Comparison of ENCODE assay signal across 8 cellular contexts in genomic region chr10:21364196-21365114, GRCh38.
DNase-seq lines count a peak whose midpoint lies in the region; ATAC-seq and TF ChIP-seq lines count a peak whose summit lies in the region.

No MANE protein-coding gene starts in this region.

- TF ChIP-seq CTCF in cardiac fibroblast (IDR thresholded peaks at IDR 0.05; ENCODE audit: low read depth, low read length) (no peak), type B pancreatic cell (conservative IDR thresholded peaks at IDR 0.05) (no peak)

- intact Hi-C loops in activated CD4-positive, alpha-beta T cell treated with anti-CD3 and anti-CD28 coated beads for 36 hours (cut with DNase I, micrococcal nuclease), result no loop called here

- H3K4me3 Mint-ChIP-seq in type B pancreatic cell, result peak overlapping the region; percentile 72
- H3K4me3 Mint-ChIP-seq in activated CD4-positive, alpha-beta T cell treated with anti-CD3 and anti-CD28 coated beads for 36 hours, result no peak overlapping the region
- H3K4me3 Mint-ChIP-seq in activated naive CD8-positive, alpha-beta T cell treated with anti-CD3 and anti-CD28 coated beads, Interleukin-2, amount 50 U/mL, for 24 hours, result no peak overlapping the region

- ATAC-seq in activated CD4-positive, alpha-beta T cell treated with anti-CD3 and anti-CD28 coated beads for 36 hours, result no peak
- ATAC-seq in activated naive CD8-positive, alpha-beta T cell treated with anti-CD3 and anti-CD28 coated beads, Interleukin-2, amount 50 U/mL, for 24 hours, result no peak

- peaks cover 7% of the 10 kb centered on the region for H3K9me3 Mint-ChIP-seq in type B pancreatic cell
- no peaks in the 10 kb centered on the region for H3K9me3 Mint-ChIP-seq in activated CD4-positive, alpha-beta T cell treated with anti-CD3 and anti-CD28 coated beads for 36 hours (ENCODE audit: low read depth)
- H3K9me3 Mint-ChIP-seq in activated naive CD8-positive, alpha-beta T cell treated with anti-CD3 and anti-CD28 coated beads, Interleukin-2, amount 50 U/mL, for 24 hours, result no peaks in the 10 kb centered on the region

- no peaks in the 10 kb centered on the region for H3K9me3 ChIP-seq in HUES48 (ENCODE audit: control insufficient read depth, insufficient read depth, low read length)

- H3K36me3 ChIP-seq in HUES48 (ENCODE audit: control insufficient read depth, insufficient read depth, low read length), result no peaks in the 10 kb centered on the region

- H3K4me3 ChIP-seq in HUES48 (ENCODE audit: low read depth, low read length) (no peak overlapping the region; the same call in 1 of the 2 replicates), cardiac fibroblast (replicated peaks in 1 of 2; ENCODE audit: low read depth in 2 of 2, low read length in 2 of 2) (no peak overlapping the region)

- peak overlapping the region; percentile 91 for H3K27ac ChIP-seq in HUES48 (ENCODE audit: low read depth, low read length)

- H3K9ac ChIP-seq in HUES48 (ENCODE audit: low read depth, low read length), result no peak overlapping the region; the same call in 1 of the 2 replicates

- CTCF ChIA-PET in activated CD4-positive, alpha-beta T cell treated with anti-CD3 and anti-CD28 coated beads for 36 hours (lab: Charles Lee), result interaction anchor here (0.6 kb wide), 1 partner anchor 463 kb away, joined by 4 read pairs; no protein-coding TSS in a partner anchor

- POLR2A ChIA-PET in activated CD4-positive, alpha-beta T cell treated with anti-CD3 and anti-CD28 coated beads for 36 hours (lab: Charles Lee), result no interaction called here

- H3K36me3 Mint-ChIP-seq in type B pancreatic cell, result peaks cover 8% of the 10 kb centered on the region
- H3K36me3 Mint-ChIP-seq in activated CD4-positive, alpha-beta T cell treated with anti-CD3 and anti-CD28 coated beads for 36 hours (ENCODE audit: low read depth), result no peaks in the 10 kb centered on the region
- no peaks in the 10 kb centered on the region for H3K36me3 Mint-ChIP-seq in activated naive CD8-positive, alpha-beta T cell treated with anti-CD3 and anti-CD28 coated beads, Interleukin-2, amount 50 U/mL, for 24 hours (ENCODE audit: low read depth)

- H3K27me3 Mint-ChIP-seq in type B pancreatic cell, result no peaks in the 10 kb centered on the region
- H3K27me3 Mint-ChIP-seq in activated CD4-positive, alpha-beta T cell treated with anti-CD3 and anti-CD28 coated beads for 36 hours, result no peaks in the 10 kb centered on the region
- H3K27me3 Mint-ChIP-seq in activated naive CD8-positive, alpha-beta T cell treated with anti-CD3 and anti-CD28 coated beads, Interleukin-2, amount 50 U/mL, for 24 hours, result no peaks in the 10 kb centered on the region

- peak overlapping the region; percentile 95 for H3K27ac Mint-ChIP-seq in type B pancreatic cell
- H3K27ac Mint-ChIP-seq in activated CD4-positive, alpha-beta T cell treated with anti-CD3 and anti-CD28 coated beads for 36 hours, result no peak overlapping the region
- no peak overlapping the region for H3K27ac Mint-ChIP-seq in activated naive CD8-positive, alpha-beta T cell treated with anti-CD3 and anti-CD28 coated beads, Interleukin-2, amount 50 U/mL, for 24 hours

- peak; percentile 85 to 89 for DNase-seq in cardiac fibroblast (ENCODE audit: low read depth in 2 of 2)
- peak; percentile 93 for DNase-seq in kidney tubule cell (ENCODE audit: low spot score)
- no peak for DNase-seq in type B pancreatic cell (ENCODE audit: extremely low spot score, unreplicated experiment)
- DNase-seq in T-helper 1 cell, result no peak
- DNase-seq in activated CD4-positive, alpha-beta T cell treated with anti-CD3 and anti-CD28 coated beads for 36 hours, result no peak
- no peak for DNase-seq in DMS53 treated with DMSO at 0.1 percent for 48 hours (lab: John Stamatoyannopoulos, UW; ENCODE audit: unreplicated experiment)
- DNase-seq in activated naive CD8-positive, alpha-beta T cell treated with anti-CD3 and anti-CD28 coated beads, Interleukin-2, amount 50 U/mL, for 24 hours, result no peak

- H3K4me1 ChIP-seq in HUES48 (ENCODE audit: control insufficient read depth, insufficient read depth, low read length), result peaks cover 22% of the 10 kb centered on the region

- peaks cover 43% of the 10 kb centered on the region for H3K4me1 Mint-ChIP-seq in type B pancreatic cell (ENCODE audit: unreplicated experiment)
- no peaks in the 10 kb centered on the region for H3K4me1 Mint-ChIP-seq in activated CD4-positive, alpha-beta T cell treated with anti-CD3 and anti-CD28 coated beads for 36 hours
- H3K4me1 Mint-ChIP-seq in activated naive CD8-positive, alpha-beta T cell treated with anti-CD3 and anti-CD28 coated beads, Interleukin-2, amount 50 U/mL, for 24 hours, result no peaks in the 10 kb centered on the region

- no peaks in the 10 kb centered on the region for H3K27me3 ChIP-seq in HUES48 (ENCODE audit: control insufficient read depth, insufficient read depth, low read length)

Comparison
In these comparisons a context has a peak if more than half of its experiments do, and no peak if none do; other contexts are left out.
1. DNase-seq: peak in cardiac fibroblast (2 of 2) and kidney tubule cell (single experiment); none in type B pancreatic cell (single experiment), T-helper 1 cell (0 of 5), activated CD4-positive, alpha-beta T cell treated with anti-CD3 and anti-CD28 coated beads for 36 hours (single experiment), DMS53 treated with DMSO at 0.1 percent for 48 hours (single experiment) and activated naive CD8-positive, alpha-beta T cell treated with anti-CD3 and anti-CD28 coated beads, Interleukin-2, amount 50 U/mL, for 24 hours (single experiment).